ENCODE assay signal across 19 cellular contexts in the genomic region with DNA sequence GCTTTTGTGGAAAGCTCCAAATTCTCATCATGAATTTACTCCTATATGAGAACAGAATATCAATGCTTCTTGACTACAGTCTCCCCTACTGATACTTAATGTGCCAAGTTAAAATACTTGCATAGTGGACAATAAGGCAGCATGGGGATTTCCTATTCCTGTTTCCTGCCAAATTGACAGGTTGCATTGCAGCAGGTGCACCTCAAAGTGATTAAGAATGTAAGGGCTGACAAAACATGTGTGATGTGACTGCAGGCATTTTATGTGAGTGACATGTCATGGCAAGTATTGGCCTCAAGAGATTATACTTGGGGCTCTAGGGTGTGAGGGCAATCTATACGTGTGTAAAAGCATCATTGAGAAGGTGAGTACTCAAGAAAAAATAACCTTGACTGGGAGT. TPM values are rescaled to one million over a fixed set of nuclear protein-coding genes. Genes with fewer than 3 reads are reported as not detected.
"Had no signal": no experiment of that assay in that cellular context is flagged by ENCODE, and none has a peak within 500 bp of the region (broad histone marks: within the 10 kb centered on the region; RNA-seq: fewer than 3 reads in every experiment).

No MANE protein-coding gene starts in this region.

- H3K27ac ChIP-seq: ascending aorta, esophagus muscularis mucosa, heart right ventricle, neural progenitor cell, tibial artery had no signal

- ATAC-seq: activated T-cell treated with anti-CD3 and anti-CD28 coated beads, Interleukin-2, amount 50 U/mL, for 72 hours; heart right ventricle; mucosa of descending colon had no signal

- DNase-seq: activated CD4-positive, alpha-beta T cell treated with anti-CD3 and anti-CD28 coated beads, Interleukin-2, amount 50 U/mL, for 4 hours; activated effector memory CD4-positive, alpha-beta T cell treated with anti-CD3 and anti-CD28 coated beads, Interleukin-2, amount 50 U/mL, for 16 hours; activated T-cell treated with anti-CD3 and anti-CD28 coated beads, Interleukin-2, amount 50 U/mL, for 72 hours; cerebellar nuclear complex; cortex of kidney; heart right ventricle; immature natural killer cell; mesenchymal stem cell; mucosa of descending colon; naive B cell; stimulated activated CD4-positive, alpha-beta T cell treated with anti-CD3 and anti-CD28 coated beads, Interleukin-12 subunit alpha, Interleukin-12 subunit beta, amount 100 ng/mL, for 4 hours; stimulated activated CD4-positive, alpha-beta T cell treated with anti-CD3 and anti-CD28 coated beads, Interleukin-2, amount 100 ng/mL, for 24 hours; stimulated activated naive CD4-positive, alpha-beta T cell treated with Interleukin-2 at 50 U/mL for 16 hours; substantia nigra; tibial artery had no signal

RNA-seq across cellular contexts. Expression of gene NAALADL2, which starts 15.1 kb away (rescaled TPM):
- total RNA-seq: activated CD8-positive, alpha-beta memory T cell treated with anti-CD3 and anti-CD28 coated beads for 36 hours had no signal
